In the genomic region with DNA sequence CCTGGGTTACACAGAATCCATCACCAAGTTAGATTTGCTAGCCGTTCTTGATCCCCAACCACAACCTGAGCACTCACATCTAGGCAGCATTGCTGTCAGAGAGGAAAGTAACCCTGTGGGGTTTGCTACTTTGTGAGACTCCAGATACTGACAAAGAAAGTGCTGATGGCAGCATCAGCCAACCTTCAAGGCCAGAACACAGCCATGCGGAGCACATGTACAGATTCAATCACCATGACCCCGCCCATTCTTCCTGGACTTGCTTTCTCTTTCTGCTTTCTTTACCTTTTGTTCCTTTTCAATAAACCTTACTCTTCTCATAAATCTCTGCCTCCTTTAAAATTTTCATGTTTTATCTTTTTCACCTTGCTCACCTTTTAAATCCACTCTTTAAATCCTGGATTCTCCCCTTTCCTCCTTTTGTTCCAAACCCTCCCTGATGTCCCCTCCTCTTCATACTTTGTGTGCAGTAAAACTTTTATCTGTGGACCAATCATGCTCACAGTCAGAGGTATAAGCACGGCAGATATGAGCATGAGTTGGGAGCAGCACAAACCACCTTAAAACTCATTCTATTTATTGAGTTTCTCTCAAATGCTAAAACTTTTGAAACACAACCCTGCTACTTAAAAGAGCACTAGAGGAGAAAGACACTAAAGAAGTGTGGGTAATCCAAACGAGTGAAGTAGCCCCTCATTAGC, we compare ENCODE assay signal across 10 cellular contexts. TPM values are rescaled to one million over a fixed set of nuclear protein-coding genes. Genes with fewer than 3 reads are reported as not detected.
DNase-seq lines count a peak whose midpoint lies in the region; ATAC-seq, FAIRE-seq and TF ChIP-seq lines count a peak whose summit lies in the region.
"Had no signal": no experiment of that assay in that cellular context is flagged by ENCODE, and none has a peak within 500 bp of the region (broad histone marks: within the 10 kb centered on the region; RNA-seq: fewer than 3 reads in every experiment).

No MANE protein-coding gene starts in this region.

- peak overlapping the region; percentile 27 for H3K4me3 Mint-ChIP-seq in activated T-helper 1 cell treated with anti-CD3 and anti-CD28 coated beads, Interleukin-12 subunit alpha, Interleukin-12 subunit beta, Interleukin-2, Interleukin-4 antibody, amounts not matched to agents 30 ng/mL and 10 ng/mL and 1 ng/mL, durations not matched to agents 14 hours and 24 hours and 36 hours

- H3K9me3 Mint-ChIP-seq in activated T-helper 1 cell treated with anti-CD3 and anti-CD28 coated beads, Interleukin-12 subunit alpha, Interleukin-12 subunit beta, Interleukin-2, Interleukin-4 antibody, amounts not matched to agents 30 ng/mL and 10 ng/mL and 1 ng/mL, durations not matched to agents 14 hours and 24 hours and 36 hours = no peaks in the 10 kb centered on the region

- dilution Hi-C loops in IMR-90 (cut with HindIII; ENCODE audit: low sequenced_read_pairs, unreplicated experiment) = no loop called here

- peak overlapping the region; percentile 100 for H3K4ac ChIP-seq in IMR-90 (ENCODE audit: low read depth, low read length)

- no peaks in the 10 kb centered on the region for H3K27me3 Mint-ChIP-seq in activated T-helper 1 cell treated with anti-CD3 and anti-CD28 coated beads, Interleukin-12 subunit alpha, Interleukin-12 subunit beta, Interleukin-2, Interleukin-4 antibody, amounts not matched to agents 30 ng/mL and 10 ng/mL and 1 ng/mL, durations not matched to agents 14 hours and 24 hours and 36 hours (ENCODE audit: insufficient read depth)

- H2AK5ac ChIP-seq in IMR-90 (ENCODE audit: low read depth, low read length) = peak overlapping the region; percentile 95

- 100% methylated on average over 1 of the region's 5 CpGs; no CpG with 5 or more reads in 1 of the 2 experiments for WGBS in IMR-90 (ENCODE audit: extremely low coverage in 2 of 2, insufficient read length in 1 of 2), 2 experiments

- H4K8ac ChIP-seq in IMR-90 (ENCODE audit: low read depth in 2 of 2, low read length in 2 of 2) = peak overlapping the region; percentile 97 to 98

- peak overlapping the region; percentile 84 for H3K27ac Mint-ChIP-seq in activated T-helper 1 cell treated with anti-CD3 and anti-CD28 coated beads, Interleukin-12 subunit alpha, Interleukin-12 subunit beta, Interleukin-2, Interleukin-4 antibody, amounts not matched to agents 30 ng/mL and 10 ng/mL and 1 ng/mL, durations not matched to agents 14 hours and 24 hours and 36 hours

- H3K56ac ChIP-seq in IMR-90 (ENCODE audit: extremely low read depth, insufficient read depth, low read length) = peak overlapping the region; percentile 96

- H3K9me3 ChIP-seq in IMR-90 (ENCODE audit: control insufficient read depth, insufficient read depth, low read length) = no peaks in the 10 kb centered on the region

- peak overlapping the region; percentile 38 for H2AK9ac ChIP-seq in IMR-90 (replicated peaks; ENCODE audit: low read depth, low read length, poor library complexity)

- peak overlapping the region; percentile 91 for H3K18ac ChIP-seq in IMR-90 (ENCODE audit: low read depth, low read length)

- peaks cover 48% of the 10 kb centered on the region for H3K4me1 Mint-ChIP-seq in activated T-helper 1 cell treated with anti-CD3 and anti-CD28 coated beads, Interleukin-12 subunit alpha, Interleukin-12 subunit beta, Interleukin-2, Interleukin-4 antibody, amounts not matched to agents 30 ng/mL and 10 ng/mL and 1 ng/mL, durations not matched to agents 14 hours and 24 hours and 36 hours (ENCODE audit: low read depth)

- peak overlapping the region; percentile 5; the same call in 1 of the 2 replicates for H3K4me2 ChIP-seq in IMR-90 (ENCODE audit: low read depth, low read length)

- no peak for TF ChIP-seq POLR2A in IMR-90 (IDR thresholded peaks at IDR 0.05; ENCODE audit: low read depth, low read length)
- no peak for TF ChIP-seq POLR2A in H54 (IDR thresholded peaks at IDR 0.05; ENCODE audit: low read depth, low read length)

- peaks cover 33% of the 10 kb centered on the region for H3K4me1 ChIP-seq in IMR-90 (ENCODE audit: control insufficient read depth, insufficient read depth, low read length)

- H3K36me3 Mint-ChIP-seq in activated T-helper 1 cell treated with anti-CD3 and anti-CD28 coated beads, Interleukin-12 subunit alpha, Interleukin-12 subunit beta, Interleukin-2, Interleukin-4 antibody, amounts not matched to agents 30 ng/mL and 10 ng/mL and 1 ng/mL, durations not matched to agents 14 hours and 24 hours and 36 hours (ENCODE audit: low read depth) = peaks cover 7% of the 10 kb centered on the region

- peak overlapping the region; percentile 100 for H4K91ac ChIP-seq in IMR-90 (ENCODE audit: insufficient read depth, low read depth, low read length)

- FAIRE-seq in H54 (lab: Jason Lieb, UNC) = no peak
- FAIRE-seq: G401.6 had no signal

- no peak for DNase-seq in IMR-90
- DNase-seq in activated T-helper 1 cell treated with anti-CD3 and anti-CD28 coated beads, Interleukin-12 subunit alpha, Interleukin-12 subunit beta, Interleukin-2, Interleukin-4 antibody, amounts not matched to agents 30 ng/mL and 10 ng/mL and 1 ng/mL, durations not matched to agents 14 hours and 24 hours and 36 hours (ENCODE audit: low spot score) = peak; percentile 19
- peak; percentile 36 to 46 for DNase-seq in left colon
- peak; percentile 8 for DNase-seq in stimulated activated naive CD4-positive, alpha-beta T cell treated with Interleukin-2 at 50 U/mL for 16 hours (lab: John Stamatoyannopoulos, UW)
- no peak for DNase-seq in NCI-H524 treated with DMSO at 0.1 percent for 48 hours (lab: John Stamatoyannopoulos, UW)
- no peak for DNase-seq in H54 (ENCODE audit: insufficient read length, low spot score)
- DNase-seq in epidermal melanocyte (ENCODE audit: insufficient read length, low spot score) = no peak
- no peak for DNase-seq in NCI-H187 (lab: John Stamatoyannopoulos, UW)

- TF ChIP-seq CTCF in IMR-90 (conservative IDR thresholded peaks at IDR 0.05; ENCODE audit: low read depth, low read length) = no peak

- peak overlapping the region; percentile 100 for H2BK120ac ChIP-seq in IMR-90 (ENCODE audit: low read depth, low read length)

- BruUV-seq in IMR-90 (replicated peaks; lab: Mats Ljungman, UMichigan) = no TSS peak

- no peak for TF ChIP-seq RAD21 in IMR-90 (IDR thresholded peaks at IDR 0.05; ENCODE audit: low read length)

- H3K36me3 ChIP-seq in IMR-90 (ENCODE audit: control insufficient read depth, insufficient read depth, low read length) = peaks cover 37% of the 10 kb centered on the region

- peaks cover 25% of the 10 kb centered on the region for H3K9me1 ChIP-seq in IMR-90 (ENCODE audit: insufficient read depth, low read length)

- intact Hi-C loops in IMR-90 (cut with micrococcal nuclease) (no loop called here), left colon (cut with DNase I, micrococcal nuclease) (loop anchor here in 1 of 2 donors (5.0 kb wide), 1 partner anchor 123 kb away; no protein-coding TSS in a partner anchor)
- intact Hi-C loops in activated T-helper 1 cell treated with anti-CD3 and anti-CD28 coated beads, Interleukin-12 subunit alpha, Interleukin-12 subunit beta, Interleukin-2, Interleukin-4 antibody, amounts not matched to agents 30 ng/mL and 10 ng/mL and 1 ng/mL, durations not matched to agents 14 hours and 24 hours and 36 hours (cut with micrococcal nuclease) = no loop called here

- peak overlapping the region; percentile 99; the same call in 2 of the 3 replicates for H2BK15ac ChIP-seq in IMR-90 (ENCODE audit: low read depth, low read length)

- peak overlapping the region; percentile 90 for H3K27ac ChIP-seq in IMR-90 (ENCODE audit: insufficient read depth, low read length)
- H3K27ac ChIP-seq: foreskin keratinocyte had no signal

- H4K20me1 ChIP-seq in IMR-90 (ENCODE audit: insufficient read depth, low read length) = 0 out of 2 replicates have a peak, but pooled peaks cover 4% of the 10 kb centered on the region

- H3K27me3 ChIP-seq in IMR-90 (ENCODE audit: control insufficient read depth, insufficient read depth, low read length) = no peaks in the 10 kb centered on the region
- H3K27me3 ChIP-seq: foreskin keratinocyte had no signal

- H4K5ac ChIP-seq in IMR-90 (ENCODE audit: low read depth, low read length) = peak overlapping the region; percentile 88

- H3K14ac ChIP-seq in IMR-90 (replicated peaks; ENCODE audit: low read depth, low read length) = peak overlapping the region; percentile 100

- H2BK20ac ChIP-seq in IMR-90 (ENCODE audit: low read depth, low read length) = peak overlapping the region; percentile 99

- H2AFZ ChIP-seq in IMR-90 (replicated peaks; ENCODE audit: low read length, poor library complexity) = no peak overlapping the region

- in situ Hi-C loops in IMR-90 (cut with MboI; ENCODE audit: low sequenced_read_pairs) = no loop called here

- H3K23ac ChIP-seq in IMR-90 (ENCODE audit: low read depth, low read length) = peak overlapping the region; percentile 100

- H3K79me1 ChIP-seq in IMR-90 (ENCODE audit: low read depth in 1 of 2, low read length in 2 of 2) = peaks cover 36 to 57% of the 10 kb centered on the region in 2 experiments

- peak overlapping the region; percentile 51 for H3K9ac ChIP-seq in IMR-90 (ENCODE audit: low read depth, low read length)

- H3K4me3 ChIP-seq in IMR-90 (ENCODE audit: insufficient read depth, low read depth, low read length) = no peak overlapping the region

- POLR2A ChIA-PET in IMR-90 (lab: Charles Lee; ENCODE audit: unreplicated experiment) = no interaction called here

- CTCF ChIA-PET in IMR-90 (lab: Yijun Ruan, JAX) = interaction anchor here (0.6 to 0.9 kb wide), 2 partner anchors 77 to 86 kb away, joined by 3 read pairs; a partner anchor contains a TSS

- no peak for ATAC-seq in IMR-90 (ENCODE audit: low read depth)
- ATAC-seq in left colon = peak; percentile 42
- ATAC-seq: foreskin keratinocyte had no signal

- H2BK5ac ChIP-seq in IMR-90 (ENCODE audit: low read depth, low read length, poor library complexity, severe bottlenecking) = peak overlapping the region; percentile 100

TF ChIP-seq in IMR-90, 13 proteins besides CTCF, POLR2A, EP300 and RAD21 (continues in another document):
- TF ChIP-seq CEBPB (IDR thresholded peaks at IDR 0.05; ENCODE audit: low read depth, low read length) (no peak), SMC3 (IDR thresholded peaks at IDR 0.05; ENCODE audit: low read depth, low read length) (no peak), NFE2L2 (IDR thresholded peaks at IDR 0.05; ENCODE audit: low read depth, low read length) (no peak)

RNA-seq across cellular contexts. Expression of a gene that starts 21.9 kb away (rescaled TPM):
- total RNA-seq in IMR-90 (2012; rRNA removed) = 40.3 and 47.5 TPM in 2 replicates
- 58.7 and 60.3 TPM in 2 replicates for polyA plus RNA-seq in IMR-90 (2012; rRNA removed)
- 23.0 and 33.3 TPM in 2 replicates for polyA plus RNA-seq in IMR-90 (2012; cell fraction: cytosol; rRNA removed)
- polyA plus RNA-seq in IMR-90 (2012; cell fraction: nucleus; rRNA removed; ENCODE audit: low replicate concordance) = 45.5 and 156 TPM in 2 replicates
- 64.2 and 67.9 TPM in 2 replicates for total RNA-seq in activated T-helper 1 cell treated with anti-CD3 and anti-CD28 coated beads, Interleukin-12 subunit alpha, Interleukin-12 subunit beta, Interleukin-2, Interleukin-4 antibody, amounts not matched to agents 30 ng/mL and 10 ng/mL and 1 ng/mL, durations not matched to agents 14 hours and 24 hours and 36 hours
- 10 to 100 TPM; 19.7 to 24.8 TPM for total RNA-seq in left colon

Comparison
In these comparisons a context has a peak if more than half of its experiments do, and no peak if none do; other contexts are left out.
1. DNase-seq: peak in activated T-helper 1 cell treated with anti-CD3 and anti-CD28 coated beads, Interleukin-12 subunit alpha, Interleukin-12 subunit beta, Interleukin-2, Interleukin-4 antibody, amounts not matched to agents 30 ng/mL and 10 ng/mL and 1 ng/mL, durations not matched to agents 14 hours and 24 hours and 36 hours (single experiment), left colon (2 of 2) and stimulated activated naive CD4-positive, alpha-beta T cell treated with Interleukin-2 at 50 U/mL for 16 hours (single experiment); none in IMR-90 (single experiment), NCI-H524 treated with DMSO at 0.1 percent for 48 hours (single experiment), H54 (single experiment), epidermal melanocyte (single experiment) and NCI-H187 (0 of 2).